11 cellular contexts compared by ENCODE assay signal in genomic region chr7:76191783-76192240, GRCh38. TPM values are rescaled to one million over a fixed set of nuclear protein-coding genes. Genes with fewer than 3 reads are reported as not detected.
DNase-seq lines count a peak whose midpoint lies in the region; ATAC-seq, FAIRE-seq and TF ChIP-seq lines count a peak whose summit lies in the region.
"Had no signal": no experiment of that assay in that cellular context is flagged by ENCODE, and none has a peak within 500 bp of the region (broad histone marks: within the 10 kb centered on the region; RNA-seq: fewer than 3 reads in every experiment).

No MANE protein-coding gene starts in this region.

- TF ChIP-seq RAD21 in HepG2 (CRISPR knock-in tag; IDR thresholded peaks at IDR 0.05), result no peak

- in situ Hi-C loops in HepG2 (cut with HindIII; ENCODE audit: extremely low pct_ligation_motif_present, low pct_unique_long_range_greater_than_20kb), result no loop called here

- H2AFZ ChIP-seq in HepG2 (ENCODE audit: low read length), result no peak overlapping the region

- H3K9me3 Mint-ChIP-seq in endothelial cell (ENCODE audit: unreplicated experiment), result no peaks in the 10 kb centered on the region

- H4K20me1 ChIP-seq in HepG2 (ENCODE audit: insufficient read depth, low read length), result no peaks in the 10 kb centered on the region

- H3K27me3 Mint-ChIP-seq in endothelial cell (ENCODE audit: unreplicated experiment), result peaks cover 6% of the 10 kb centered on the region

- no peaks in the 10 kb centered on the region for H3K36me3 Mint-ChIP-seq in endothelial cell (ENCODE audit: low read depth, unreplicated experiment)

- BruUV-seq in HepG2 (replicated peaks; lab: Mats Ljungman, UMichigan), result no TSS peak

- no peaks in the 10 kb centered on the region for H3K9me3 ChIP-seq in HepG2 (ENCODE audit: low read length)
- H3K9me3 ChIP-seq in right lobe of liver, result no peaks in the 10 kb centered on the region

- no peak for TF ChIP-seq POLR2A in HepG2 (IDR thresholded peaks at IDR 0.05; ENCODE audit: insufficient read depth in 1 of 2, low read depth in 2 of 2, low read length in 2 of 2)
- TF ChIP-seq POLR2A in right lobe of liver (IDR thresholded peaks at IDR 0.05), result no peak

- H3K27ac ChIP-seq in HepG2 (ENCODE audit: extremely low read length, insufficient read depth, low read length) (no peak overlapping the region), right lobe of liver (no peak overlapping the region)

- peak; percentile 77 for ATAC-seq in HepG2
- no peak for ATAC-seq in right lobe of liver
- no peak for ATAC-seq in omental fat pad (ENCODE audit: low FRiP score)
- no peak for ATAC-seq in HG02642 (IDR thresholded peaks at IDR 0.05; ENCODE audit: poor library complexity, unreplicated experiment)
- ATAC-seq in HG02623 (IDR thresholded peaks at IDR 0.05; ENCODE audit: unreplicated experiment), result no peak

- TF ChIP-seq CTCF in HepG2 (CRISPR knock-in tag; IDR thresholded peaks at IDR 0.05) (no peak), right lobe of liver (IDR thresholded peaks at IDR 0.05) (no peak), endothelial cell (IDR thresholded peaks at IDR 0.05; ENCODE audit: unreplicated experiment) (no peak), omental fat pad (IDR thresholded peaks at IDR 0.05) (no peak)

- H3K4me1 Mint-ChIP-seq in endothelial cell (ENCODE audit: unreplicated experiment), result no peaks in the 10 kb centered on the region

- FAIRE-seq in HepG2 (lab: Jason Lieb, UNC), result peak; percentile 89

- H3K79me2 ChIP-seq in HepG2 (ENCODE audit: insufficient read depth, low read length), result no peaks in the 10 kb centered on the region

- H3K4me1 ChIP-seq in HepG2 (ENCODE audit: insufficient read depth, low read length), result no peaks in the 10 kb centered on the region
- no peaks in the 10 kb centered on the region for H3K4me1 ChIP-seq in right lobe of liver

- DNase-seq in HepG2 (ENCODE audit: low spot score) (peak; percentile 46), right lobe of liver (no peak), NCI-H526 treated with DMSO at 0.1 percent for 48 hours (lab: John Stamatoyannopoulos, UW) (peak; percentile 68), endothelial cell (ENCODE audit: low spot score) (peak; percentile 51), omental fat pad (ENCODE audit: low spot score) (no peak), amniotic stem cell (lab: John Stamatoyannopoulos, UW) (no peak)
- DNase-seq: activated gamma-delta T cell; COR-L47; stimulated activated CD4-positive, alpha-beta T cell treated with anti-CD3 and anti-CD28 coated beads, Interleukin-15, amount 100 ng/mL, for 24 hours had no signal

- H3K4me3 ChIP-seq in HepG2 (replicated peaks in 1 of 3; ENCODE audit: insufficient read depth in 1 of 3, low read depth in 2 of 3, low read length in 3 of 3) (no peak overlapping the region), right lobe of liver (no peak overlapping the region)

- H3K36me3 ChIP-seq in HepG2 (replicated peaks in 1 of 2; ENCODE audit: control insufficient read depth in 1 of 2, insufficient read depth in 2 of 2, low read length in 2 of 2) (no peaks in the 10 kb centered on the region), right lobe of liver (no peaks in the 10 kb centered on the region)

- WGBS in HepG2 (ENCODE audit: low lambda C conversion rate), result 32% methylated on average over 3 of the region's 3 CpGs
- 67% methylated on average over 2 of the region's 3 CpGs for WGBS in right lobe of liver (ENCODE audit: insufficient coverage, low coverage, low lambda C conversion rate, missing lambda C conversion rate)

- H3K4me3 Mint-ChIP-seq in endothelial cell (ENCODE audit: unreplicated experiment), result no peak overlapping the region

- CTCF ChIA-PET in HepG2 (lab: Yijun Ruan, JAX; ENCODE audit: low intra/inter-chr PET ratio, low total read pairs), result no interaction called here

- POLR2A ChIA-PET in HepG2 (lab: Yijun Ruan, JAX), result no interaction called here

- H3K9ac ChIP-seq in HepG2 (ENCODE audit: insufficient read depth, low read depth, low read length), result no peak overlapping the region

- no peak for TF ChIP-seq EP300 in HepG2 (IDR thresholded peaks at IDR 0.05; ENCODE audit: low read depth in 2 of 2, low read length in 2 of 2)
- TF ChIP-seq EP300 in HepG2 (CRISPR knock-in tag; IDR thresholded peaks at IDR 0.05; ENCODE audit: borderline replicate concordance), result no peak

- H3K27ac Mint-ChIP-seq in endothelial cell (ENCODE audit: unreplicated experiment), result no peak overlapping the region

- intact Hi-C loops in HepG2 (cut with micrococcal nuclease; ENCODE audit: unreplicated experiment), result no loop called here
- intact Hi-C loops in right lobe of liver (cut with DNase I), result no loop called here

- H3K27me3 ChIP-seq in HepG2 (ENCODE audit: control insufficient read depth in 1 of 2, insufficient read depth in 2 of 2, low read length in 2 of 2), result peaks cover 0 to 4% of the 10 kb centered on the region in 2 experiments; a peak in 2 of 5 replicates
- H3K27me3 ChIP-seq in right lobe of liver, result no peaks in the 10 kb centered on the region

- no peak overlapping the region for H3K4me2 ChIP-seq in HepG2 (ENCODE audit: low read depth, low read length)

TF ChIP-seq in HepG2, 621 proteins besides CTCF, POLR2A, EP300 and RAD21 (continues in another document):
- peak; percentile 29; the same call in 1 of the 2 replicates for TF ChIP-seq CREM (IDR thresholded peaks at IDR 0.05)
- TF ChIP-seq CREM (CRISPR knock-in tag; IDR thresholded peaks at IDR 0.05), result no peak
- TF ChIP-seq ZNF574 (CRISPR knock-in tag; IDR thresholded peaks at IDR 0.05), result peak; percentile 70
- peak; percentile 68 for TF ChIP-seq NFYB (CRISPR knock-in tag; IDR thresholded peaks at IDR 0.05)
- TF ChIP-seq HCFC1 (IDR thresholded peaks at IDR 0.05; ENCODE audit: low read depth, low read length), result peak; percentile 51; the same call in 1 of the 2 replicates
- TF ChIP-seq ZNF24 (IDR thresholded peaks at IDR 0.05), result 0 out of 2 replicates have a peak, but pooled peaks have one; percentile 57

RNA-seq across cellular contexts. Expression of gene SRRM3, which starts 9.9 kb away (rescaled TPM):
- 0.11 and 0.13 TPM in 2 replicates for total RNA-seq in HepG2 (2016; rRNA removed; fragmentation: Illumina TruSeq; extraction: Trizol)
- total RNA-seq in HepG2 (2016; cell fraction: cytosol; rRNA removed; fragmentation: Illumina TruSeq; extraction: Trizol; ENCODE audit: low read depth), result 0.09 TPM in 1 of 2 replicates, not detected in the other
- total RNA-seq in HepG2 (2016; cell fraction: insoluble cytoplasmic fraction; rRNA removed; fragmentation: Illumina TruSeq; extraction: Trizol), result 0.09 and 0.24 TPM in 2 replicates
- total RNA-seq in HepG2 (2016; cell fraction: membrane; rRNA removed; fragmentation: Illumina TruSeq; extraction: Trizol), result 0.06 and 0.10 TPM in 2 replicates
- 0.22 and 0.47 TPM in 2 replicates for total RNA-seq in HepG2 (2016; cell fraction: nucleus; rRNA removed; fragmentation: Illumina TruSeq; extraction: Trizol)
- 0.54 and 0.59 TPM in 2 replicates for polyA plus RNA-seq in HepG2 (2011; rRNA removed)
- 0.09 and 0.23 TPM in 2 replicates for polyA plus RNA-seq in HepG2 (2011; cell fraction: cytosol; rRNA removed)
- 1.7 and 2.2 TPM in 2 replicates for polyA plus RNA-seq in HepG2 (2011; cell fraction: nucleus; rRNA removed)
- polyA plus RNA-seq in HepG2 (2012), result 0.71 and 0.80 TPM in 2 replicates
- not detected in 2 replicates for polyA plus RNA-seq in HepG2 (2016; cell fraction: cytosol; fragmentation: Illumina TruSeq; extraction: Trizol; ENCODE audit: low read depth)
- 0.21 and 0.25 TPM in 2 replicates for polyA plus RNA-seq in HepG2 (2016; cell fraction: insoluble cytoplasmic fraction; fragmentation: Illumina TruSeq; extraction: Trizol; ENCODE audit: low read depth)
- polyA plus RNA-seq in HepG2 (2016; cell fraction: membrane; fragmentation: Illumina TruSeq; extraction: Trizol; ENCODE audit: low read depth), result 0.11 TPM in 1 of 2 replicates, not detected in the other
- 1.1 and 1.3 TPM in 2 replicates for polyA plus RNA-seq in HepG2 (2016; cell fraction: nucleus; fragmentation: Illumina TruSeq; extraction: Trizol; ENCODE audit: insufficient read depth, low read depth)
- polyA minus RNA-seq in HepG2 (2011; rRNA and poly(A)+ RNA removed; ENCODE audit: low replicate concordance), result 0.12 and 1.4 TPM in 2 replicates
- polyA minus RNA-seq in HepG2 (2011; cell fraction: cytosol; rRNA and poly(A)+ RNA removed), result 0.30 TPM in 1 of 2 replicates, not detected in the other
- polyA minus RNA-seq in HepG2 (2011; cell fraction: nucleus; rRNA and poly(A)+ RNA removed), result 0.26 and 0.37 TPM in 2 replicates
- total RNA-seq in right lobe of liver, result under 1 TPM in 4 of 6 experiments, not detected in 2; 0.14 to 0.37 (median 0.19) TPM
- total RNA-seq in endothelial cell (ENCODE audit: unreplicated experiment), result 27.1 TPM
- total RNA-seq in omental fat pad, result 1 to 10 TPM; 1.7 to 3.7 (median 2.4) TPM

Comparison
In these comparisons a context has a peak if more than half of its experiments do, and no peak if none do; other contexts are left out.
1. DNase-seq: peak in HepG2 (single experiment), NCI-H526 treated with DMSO at 0.1 percent for 48 hours (single experiment) and endothelial cell (single experiment); none in right lobe of liver (0 of 3), omental fat pad (single experiment) and amniotic stem cell (single experiment).